In the genomic region with DNA sequence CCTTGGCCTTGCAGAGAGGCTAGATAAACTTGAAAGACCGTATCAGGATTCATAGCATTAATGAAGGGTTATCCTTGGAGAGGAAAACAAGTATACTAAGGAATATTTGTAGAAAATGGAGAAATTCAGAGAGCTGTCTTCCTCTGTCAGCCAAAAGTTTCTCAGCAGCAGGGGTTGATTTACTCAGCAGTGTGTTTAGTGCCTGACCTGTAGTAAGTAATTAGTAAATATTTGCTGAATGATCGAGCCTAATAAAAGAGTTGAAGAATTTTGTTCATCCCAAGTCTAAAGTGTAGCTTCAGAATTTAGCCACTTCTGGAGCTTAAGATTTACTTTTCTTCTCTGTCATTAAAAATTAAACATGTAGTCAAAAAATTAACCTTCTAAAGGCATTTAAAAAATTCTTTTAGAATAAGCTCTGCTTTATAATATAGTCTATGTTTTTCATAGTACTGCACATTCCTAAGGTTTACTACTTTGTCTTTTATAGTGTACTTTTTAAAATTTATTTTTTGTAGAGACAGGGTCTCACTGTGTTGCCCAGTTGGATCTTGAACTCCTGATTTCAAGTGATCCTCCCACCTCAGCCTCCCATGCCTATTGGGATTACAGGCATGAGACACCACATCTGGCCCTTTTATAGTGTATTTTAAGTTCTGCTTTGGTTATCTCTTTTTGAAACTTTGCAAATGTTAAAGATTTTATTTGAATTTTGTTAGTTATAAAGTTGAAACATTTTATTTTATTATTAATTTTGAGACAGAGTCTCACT, we compare ENCODE assay signal across 16 cellular contexts.
A peak's percentile ranks its signal among the peaks of the same experiment; 100 is the strongest.
DNase-seq lines count a peak whose midpoint lies in the region; ATAC-seq, FAIRE-seq and TF ChIP-seq lines count a peak whose summit lies in the region.
"Had no signal": no experiment of that assay in that cellular context is flagged by ENCODE, and none has a peak within 500 bp of the region (broad histone marks: within the 10 kb centered on the region; RNA-seq: fewer than 3 reads in every experiment).

No MANE protein-coding gene starts in this region.

- peaks cover 0 to 10% (median 1%) of the 10 kb centered on the region in 4 donors for H3K4me1 ChIP-seq in liver (ENCODE audit: control insufficient read depth in 4 of 4, insufficient read depth in 4 of 4, low read length in 3 of 4)
- H3K4me1 ChIP-seq: BLaER1 treated with 17β-estradiol and CSF1 and Interleukin-3, amounts not matched to agents 10 nM and 100 nM; HAP-1 had no signal

- TF ChIP-seq CTCF in VCaP (conservative IDR thresholded peaks at IDR 0.05) (no peak), liver (IDR thresholded peaks at IDR 0.05; ENCODE audit: low read depth, low read length, missing input control) (no peak)

- intact Hi-C loops in Right ventricle myocardium superior (cut with DNase I), result no loop called here

- peaks cover 0 to 8% (median 0%) of the 10 kb centered on the region in 4 donors for H3K36me3 ChIP-seq in liver (ENCODE audit: control insufficient read depth in 4 of 4, insufficient read depth in 3 of 4, low read depth in 1 of 4, low read length in 3 of 4)
- H3K36me3 ChIP-seq: HAP-1 had no signal

- H3K9me3 ChIP-seq in liver (ENCODE audit: control insufficient read depth in 4 of 4, low read length in 3 of 4), result no peaks in the 10 kb centered on the region
- H3K9me3 ChIP-seq: HAP-1 had no signal

- TF ChIP-seq RAD21 in liver (IDR thresholded peaks at IDR 0.05), result no peak

- no peaks in the 10 kb centered on the region for H3K27me3 ChIP-seq in liver (ENCODE audit: control insufficient read depth in 4 of 4, insufficient read depth in 4 of 4, low read length in 3 of 4)
- H3K27me3 ChIP-seq: BLaER1 treated with 17β-estradiol and CSF1 and Interleukin-3, amounts not matched to agents 10 nM and 100 nM had no signal

- no peak overlapping the region for H3K4me3 ChIP-seq in liver (ENCODE audit: low read depth in 1 of 3, low read length in 3 of 3)
- H3K4me3 ChIP-seq: BLaER1 treated with 17β-estradiol and CSF1 and Interleukin-3, amounts not matched to agents 10 nM and 100 nM; HAP-1 had no signal

- WGBS in liver, result 48% methylated on average over 2 of the region's 2 CpGs

- peak; percentile 32 for DNase-seq in EH (ENCODE audit: low read depth)
- DNase-seq in Right ventricle myocardium superior, result no peak
- DNase-seq in retina, result no peak
- no peak for DNase-seq in GM19239 (ENCODE audit: insufficient read length, low spot score)
- DNase-seq: 8988T; Calu3; CD8-positive, alpha-beta T cell; DMS79 treated with DMSO at 0.1 percent for 48 hours; EL had no signal

- H3K9ac ChIP-seq in liver (ENCODE audit: low read depth in 1 of 2, low read length in 2 of 2), result no peak overlapping the region
- H3K9ac ChIP-seq: BLaER1 treated with 17β-estradiol and CSF1 and Interleukin-3, amounts not matched to agents 10 nM and 100 nM had no signal

- peak; percentile 79 for FAIRE-seq in endometrium (lab: Jason Lieb, UNC)
- FAIRE-seq in GM19239 (lab: Jason Lieb, UNC), result no peak
- FAIRE-seq: GM12891 had no signal

- ATAC-seq in Right ventricle myocardium superior (ENCODE audit: poor library complexity) (no peak), HG03571 (IDR thresholded peaks at IDR 0.05; ENCODE audit: unreplicated experiment) (no peak)
- ATAC-seq: CD8-positive, alpha-beta T cell had no signal

- H3K27ac ChIP-seq in VCaP (peak overlapping the region; percentile 20; the same call in 1 of the 2 replicates), liver (ENCODE audit: low read depth in 1 of 2, low read length in 2 of 2) (no peak overlapping the region)
- H3K27ac ChIP-seq: BLaER1 treated with 17β-estradiol and CSF1 and Interleukin-3, amounts not matched to agents 10 nM and 100 nM had no signal

TF ChIP-seq in liver, 16 proteins besides CTCF, POLR2A, EP300 and RAD21:
- TF ChIP-seq FOXA1 (IDR thresholded peaks at IDR 0.05) (no peak), HNF4A (conservative IDR thresholded peaks at IDR 0.05) (peak; percentile 4 to 6)
